Comparison of ENCODE assay signal across 1 cellular context in the genomic region with DNA sequence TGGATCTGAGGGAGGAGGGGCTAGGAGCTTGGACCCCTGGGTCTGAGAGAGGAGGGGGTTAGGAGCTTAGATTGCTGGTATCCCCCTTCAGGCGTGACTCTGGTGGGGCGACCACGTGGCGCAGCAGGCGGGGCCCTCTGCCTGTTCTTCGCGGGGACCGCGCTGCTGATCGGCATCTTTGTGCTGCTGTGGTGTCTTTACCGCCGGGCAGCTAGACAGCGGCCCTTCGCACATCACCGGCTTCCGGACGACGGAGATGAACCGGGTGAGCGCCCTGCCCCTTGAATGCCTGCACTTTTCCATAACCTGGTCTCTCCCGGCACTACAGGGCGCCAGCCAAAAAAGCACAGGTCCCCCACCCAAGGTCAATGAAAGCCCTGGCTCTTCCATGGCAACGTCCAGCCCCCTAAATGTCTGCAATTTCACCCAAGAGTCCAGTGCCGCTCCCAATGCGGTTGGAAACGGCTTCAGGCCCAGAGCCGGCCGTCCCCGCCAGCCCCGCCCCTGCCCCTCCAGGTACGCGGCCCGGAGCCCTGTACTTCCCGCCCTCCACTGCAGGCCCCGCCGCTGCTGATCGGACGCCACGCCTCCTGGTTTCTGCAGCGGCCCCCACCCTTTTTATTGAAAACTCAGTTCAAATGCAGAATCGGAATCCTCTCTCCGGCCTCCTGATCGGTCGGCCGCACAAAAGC.
TF ChIP-seq lines count a peak whose summit lies in the region.

No MANE protein-coding gene starts in this region.

TF ChIP-seq in K562, 482 proteins besides CTCF, POLR2A, EP300 and RAD21 (continues in another document):
- TF ChIP-seq MED1 (CRISPR knock-in tag; IDR thresholded peaks at IDR 0.05; ENCODE audit: borderline replicate concordance) (no peak), SIN3A (IDR thresholded peaks at IDR 0.05; ENCODE audit: borderline replicate concordance in 2 of 2, control insufficient read depth in 1 of 2, low read depth in 2 of 2, low read length in 2 of 2) (no peak; a peak in 1 of 4 replicates), ZC3H8 (IDR thresholded peaks at IDR 0.05) (no peak), MYNN (IDR thresholded peaks at IDR 0.05) (no peak), MYNN (CRISPR knock-in tag; IDR thresholded peaks at IDR 0.05) (no peak), ZBTB40 (IDR thresholded peaks at IDR 0.05) (peak; percentile 65), ZBTB40 (CRISPR knock-in tag; IDR thresholded peaks at IDR 0.05) (no peak), ZEB2 (IDR thresholded peaks at IDR 0.05) (no peak), CEBPZ (IDR thresholded peaks at IDR 0.05; ENCODE audit: borderline replicate concordance, low read depth, low read length) (no peak), ZNF764 (CRISPR knock-in tag; IDR thresholded peaks at IDR 0.05; ENCODE audit: low read depth) (no peak), ZBTB11 (CRISPR knock-in tag; IDR thresholded peaks at IDR 0.05) (peak in 2 of 3 experiments; percentile 52 to 57; a peak in 3 of 6 replicates), ID3 (CRISPR knock-in tag; IDR thresholded peaks at IDR 0.05) (no peak), ID3 (tag; IDR thresholded peaks at IDR 0.05) (no peak), CBFA2T3 (IDR thresholded peaks at IDR 0.05) (no peak), NFIC (IDR thresholded peaks at IDR 0.05) (no peak), ZNF408 (CRISPR knock-in tag; IDR thresholded peaks at IDR 0.05; ENCODE audit: low read depth) (no peak), KAT2B (IDR thresholded peaks at IDR 0.05; ENCODE audit: low read depth, low read length) (no peak), MEIS2 (IDR thresholded peaks at IDR 0.05; ENCODE audit: partially characterized antibody) (no peak), ZNF140 (CRISPR knock-in tag; IDR thresholded peaks at IDR 0.05) (no peak), SPI1 (IDR thresholded peaks at IDR 0.05; ENCODE audit: borderline replicate concordance, low read depth, low read length) (no peak), ZNF57 (CRISPR knock-in tag; IDR thresholded peaks at IDR 0.05) (no peak), ZNF707 (CRISPR knock-in tag; conservative IDR thresholded peaks at IDR 0.05) (no peak), CHAMP1 (IDR thresholded peaks at IDR 0.05) (no peak), CREB1 (IDR thresholded peaks at IDR 0.05) (no peak), CREB1 (CRISPR knock-in tag; IDR thresholded peaks at IDR 0.05) (no peak), ZNF174 (CRISPR knock-in tag; IDR thresholded peaks at IDR 0.05) (no peak), NR2C1 (IDR thresholded peaks at IDR 0.05) (no peak), NR2C1 (tag; IDR thresholded peaks at IDR 0.05) (no peak), KDM5B (IDR thresholded peaks at IDR 0.05; ENCODE audit: insufficient replicate concordance, low read depth, low read length) (no peak), CHD4 (IDR thresholded peaks at IDR 0.05; ENCODE audit: insufficient read depth, insufficient replicate concordance, low read depth, low read length, poor library complexity, severe bottlenecking) (no peak), CBX5 (IDR thresholded peaks at IDR 0.05; ENCODE audit: borderline replicate concordance, low read depth) (no peak), ZNF589 (CRISPR knock-in tag; IDR thresholded peaks at IDR 0.05; ENCODE audit: low read depth) (no peak), ZBTB17 (CRISPR knock-in tag; IDR thresholded peaks at IDR 0.05) (no peak), ZNF146 (CRISPR knock-in tag; IDR thresholded peaks at IDR 0.05; ENCODE audit: unreplicated experiment) (no peak)
- TF ChIP-seq, protein P1, sequence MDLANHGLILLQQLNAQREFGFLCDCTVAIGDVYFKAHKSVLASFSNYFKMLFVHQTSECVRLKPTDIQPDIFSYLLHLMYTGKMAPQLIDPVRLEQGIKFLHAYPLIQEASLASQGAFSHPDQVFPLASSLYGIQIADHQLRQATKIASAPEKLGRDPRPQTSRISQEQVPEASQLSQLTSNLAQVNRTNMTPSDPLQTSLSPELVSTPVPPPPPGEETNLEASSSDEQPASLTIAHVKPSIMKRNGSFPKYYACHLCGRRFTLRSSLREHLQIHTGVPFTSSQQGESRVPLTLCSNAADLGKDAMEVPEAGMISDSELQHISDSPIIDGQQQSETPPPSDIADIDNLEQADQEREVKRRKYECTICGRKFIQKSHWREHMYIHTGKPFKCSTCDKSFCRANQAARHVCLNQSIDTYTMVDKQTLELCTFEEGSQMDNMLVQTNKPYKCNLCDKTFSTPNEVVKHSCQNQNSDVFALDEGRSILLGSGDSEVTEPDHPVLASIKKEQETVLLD (IDR thresholded peaks at IDR 0.05) = no peak
- TF ChIP-seq, protein P2, sequence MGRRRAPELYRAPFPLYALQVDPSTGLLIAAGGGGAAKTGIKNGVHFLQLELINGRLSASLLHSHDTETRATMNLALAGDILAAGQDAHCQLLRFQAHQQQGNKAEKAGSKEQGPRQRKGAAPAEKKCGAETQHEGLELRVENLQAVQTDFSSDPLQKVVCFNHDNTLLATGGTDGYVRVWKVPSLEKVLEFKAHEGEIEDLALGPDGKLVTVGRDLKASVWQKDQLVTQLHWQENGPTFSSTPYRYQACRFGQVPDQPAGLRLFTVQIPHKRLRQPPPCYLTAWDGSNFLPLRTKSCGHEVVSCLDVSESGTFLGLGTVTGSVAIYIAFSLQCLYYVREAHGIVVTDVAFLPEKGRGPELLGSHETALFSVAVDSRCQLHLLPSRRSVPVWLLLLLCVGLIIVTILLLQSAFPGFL (CRISPR knock-in tag; IDR thresholded peaks at IDR 0.05) = no peak
